Comparison of ENCODE assay signal across 10 cellular contexts in the genomic region with DNA sequence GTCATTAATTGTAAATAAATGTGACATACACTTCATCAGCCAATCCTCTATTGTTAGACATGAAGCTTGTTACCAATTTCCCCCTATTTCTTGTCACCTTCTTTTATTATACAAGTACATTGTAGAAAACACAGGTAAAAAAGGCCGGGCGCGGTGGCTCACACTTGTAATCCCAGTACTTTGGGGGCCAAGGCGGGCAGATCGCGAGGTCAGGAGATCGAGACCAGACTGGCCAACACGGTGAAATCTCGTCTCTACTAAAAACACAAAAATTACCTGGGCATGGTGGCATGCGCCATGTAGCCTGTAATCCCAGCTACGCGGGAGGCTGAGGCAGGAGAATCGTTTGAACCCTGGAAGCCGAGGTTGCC. TPM values are rescaled to one million over a fixed set of nuclear protein-coding genes. Genes with fewer than 3 reads are reported as not detected.
DNase-seq lines count a peak whose midpoint lies in the region; ATAC-seq, FAIRE-seq and TF ChIP-seq lines count a peak whose summit lies in the region.
"Had no signal": no experiment of that assay in that cellular context is flagged by ENCODE, and none has a peak within 500 bp of the region (broad histone marks: within the 10 kb centered on the region; RNA-seq: fewer than 3 reads in every experiment).

No MANE protein-coding gene starts in this region.

- no peaks in the 10 kb centered on the region for H3K9me1 ChIP-seq in endothelial cell of umbilical vein (replicated peaks; ENCODE audit: control insufficient read depth, extremely low read depth, insufficient read depth, low read length)

- CTCF ChIA-PET in activated naive CD4-positive, alpha-beta T cell treated with anti-CD3 and anti-CD28 coated beads, Interleukin-2, amount 10 ng/mL, durations not matched to agents 7 days and 5 days (lab: Charles Lee): interaction anchor here (1.1 to 2.0 kb wide), 6 partner anchors 11 to 339 kb away, joined by 3 to 7 read pairs (median 5); no protein-coding TSS in a partner anchor
- CTCF ChIA-PET in OCI-LY7 (lab: Charles Lee; ENCODE audit: unreplicated experiment): no interaction called here
- CTCF ChIA-PET in endothelial cell of umbilical vein (lab: Charles Lee): interaction anchor here (1.3 to 1.9 kb wide), 2 partner anchors 66 to 137 kb away, joined by 6 to 7 read pairs; partner anchors contain the start of gene SCLY

- H3K27ac ChIP-seq in OCI-LY7 (ENCODE audit: low read depth, low read length, poor library complexity, severe bottlenecking): no peak overlapping the region
- H3K27ac ChIP-seq in endothelial cell of umbilical vein (ENCODE audit: insufficient read depth, low read depth, low read length): no peak overlapping the region
- H3K27ac ChIP-seq in thoracic aorta: peak overlapping the region; percentile 77 to 87

- H3K27me3 ChIP-seq in endothelial cell of umbilical vein (ENCODE audit: control insufficient read depth in 2 of 2, insufficient read depth in 2 of 2, low read length in 2 of 2): no peaks in the 10 kb centered on the region
- H3K27me3 ChIP-seq in thoracic aorta (replicated peaks; ENCODE audit: insufficient read depth): no peaks in the 10 kb centered on the region

- POLR2A ChIA-PET in OCI-LY7 (lab: Charles Lee): no interaction called here
- POLR2A ChIA-PET in endothelial cell of umbilical vein (lab: Charles Lee): no interaction called here

- dilution Hi-C loops in endothelial cell of umbilical vein (cut with MboI; ENCODE audit: extremely low pct_ligation_motif_present, low sequenced_read_pairs): no loop called here

- no peak for TF ChIP-seq POLR2A in endothelial cell of umbilical vein (IDR thresholded peaks at IDR 0.05; ENCODE audit: low read depth, low read length)

- H3K9me3 ChIP-seq in OCI-LY7 (ENCODE audit: low read length): no peaks in the 10 kb centered on the region
- H3K9me3 ChIP-seq in endothelial cell of umbilical vein (replicated peaks; ENCODE audit: control insufficient read depth, insufficient read depth, low read length): no peaks in the 10 kb centered on the region
- no peaks in the 10 kb centered on the region for H3K9me3 ChIP-seq in thoracic aorta

- BruUV-seq in OCI-LY7 (replicated peaks; lab: Mats Ljungman, UMichigan): no TSS peak
- BruUV-seq in endothelial cell of umbilical vein (replicated peaks; lab: Mats Ljungman, UMichigan): no TSS peak

- H2AFZ ChIP-seq in OCI-LY7 (ENCODE audit: low read length) (peak overlapping the region; percentile 57; the same call in 1 of the 2 replicates), endothelial cell of umbilical vein (ENCODE audit: low read depth, low read length) (peak overlapping the region; percentile 0)

- H3K4me1 ChIP-seq in OCI-LY7 (ENCODE audit: insufficient read depth, low read length, poor library complexity, severe bottlenecking) (peaks cover 9% of the 10 kb centered on the region), endothelial cell of umbilical vein (ENCODE audit: control insufficient read depth, extremely low read depth, insufficient read depth, low read length) (no peaks in the 10 kb centered on the region), thoracic aorta (ENCODE audit: control insufficient read depth in 1 of 2, low read depth in 2 of 2) (peaks cover 9 to 32% of the 10 kb centered on the region in 2 donors)

- no peaks in the 10 kb centered on the region for H3K36me3 ChIP-seq in OCI-LY7 (ENCODE audit: insufficient read depth, low read length)
- no peaks in the 10 kb centered on the region for H3K36me3 ChIP-seq in endothelial cell of umbilical vein (ENCODE audit: control insufficient read depth in 2 of 2, extremely low read depth in 1 of 2, insufficient read depth in 2 of 2, low read length in 2 of 2)
- H3K36me3 ChIP-seq in thoracic aorta: no peaks in the 10 kb centered on the region

- peaks cover 12% of the 10 kb centered on the region for H3K36me3 Mint-ChIP-seq in activated naive CD4-positive, alpha-beta T cell treated with anti-CD3 and anti-CD28 coated beads, Interleukin-2, amount 10 ng/mL, durations not matched to agents 7 days and 5 days

- TF ChIP-seq CTCF in OCI-LY7 (conservative IDR thresholded peaks at IDR 0.05; ENCODE audit: low read length): no peak
- TF ChIP-seq CTCF in endothelial cell of umbilical vein (IDR thresholded peaks at IDR 0.05; ENCODE audit: extremely low read depth in 1 of 2, insufficient read depth in 1 of 2, low read depth in 1 of 2, low read length in 2 of 2): no peak
- TF ChIP-seq CTCF in thoracic aorta (IDR thresholded peaks at IDR 0.05): no peak

- H4K20me1 ChIP-seq in OCI-LY7 (ENCODE audit: insufficient read depth, low read length): no peaks in the 10 kb centered on the region
- no peaks in the 10 kb centered on the region for H4K20me1 ChIP-seq in endothelial cell of umbilical vein (replicated peaks; ENCODE audit: control insufficient read depth, extremely low read depth, insufficient read depth, low read length)

- H3K79me2 ChIP-seq in OCI-LY7 (ENCODE audit: insufficient read depth, low read depth, low read length) (no peaks in the 10 kb centered on the region), endothelial cell of umbilical vein (ENCODE audit: control insufficient read depth, insufficient read depth, low read length) (no peaks in the 10 kb centered on the region)

- no peak overlapping the region for H3K9ac ChIP-seq in endothelial cell of umbilical vein (replicated peaks; ENCODE audit: extremely low read depth, insufficient read depth, low read length)

- no peaks in the 10 kb centered on the region for H3K9me2 ChIP-seq in OCI-LY7 (ENCODE audit: insufficient read depth, low read length)

- no peak for ATAC-seq in thoracic aorta (ENCODE audit: insufficient number of reproducible peaks, low FRiP score, low read depth)

- peak overlapping the region; percentile 38 for H3K4me3 Mint-ChIP-seq in activated naive CD4-positive, alpha-beta T cell treated with anti-CD3 and anti-CD28 coated beads, Interleukin-2, amount 10 ng/mL, durations not matched to agents 7 days and 5 days

- peaks cover 54% of the 10 kb centered on the region for H3K4me1 Mint-ChIP-seq in activated naive CD4-positive, alpha-beta T cell treated with anti-CD3 and anti-CD28 coated beads, Interleukin-2, amount 10 ng/mL, durations not matched to agents 7 days and 5 days

- intact Hi-C loops in OCI-LY7 (cut with micrococcal nuclease; ENCODE audit: unreplicated experiment) (loop anchor here (10.0 kb wide), 1 partner anchor 231 kb away; the partner anchor contains the start of gene ERFE), endothelial cell of umbilical vein (cut with micrococcal nuclease) (loop anchor here (10.0 kb wide), 2 partner anchors 181 to 341 kb away; partner anchors contain the start of gene ESPNL), head of caudate nucleus (cut with DNase I) (no loop called here)

- peaks cover 7% of the 10 kb centered on the region for H3K9me3 Mint-ChIP-seq in activated naive CD4-positive, alpha-beta T cell treated with anti-CD3 and anti-CD28 coated beads, Interleukin-2, amount 10 ng/mL, durations not matched to agents 7 days and 5 days

- H3K4me2 ChIP-seq in OCI-LY7 (ENCODE audit: low read length) (no peak overlapping the region), endothelial cell of umbilical vein (ENCODE audit: insufficient read depth, low read length) (no peak overlapping the region)

- H3K4me3 ChIP-seq in OCI-LY7 (ENCODE audit: low read depth, low read length, poor library complexity, severe bottlenecking) (no peak overlapping the region), endothelial cell of umbilical vein (replicated peaks in 1 of 3; ENCODE audit: insufficient read depth in 1 of 3, low read depth in 1 of 3, low read length in 3 of 3) (no peak overlapping the region), thoracic aorta (peak overlapping the region; percentile 68)

- FAIRE-seq in endothelial cell of umbilical vein (lab: Jason Lieb, UNC): no peak
- FAIRE-seq: urothelium cell line had no signal

- peaks cover 8% of the 10 kb centered on the region for H3K27me3 Mint-ChIP-seq in activated naive CD4-positive, alpha-beta T cell treated with anti-CD3 and anti-CD28 coated beads, Interleukin-2, amount 10 ng/mL, durations not matched to agents 7 days and 5 days

- peak overlapping the region; percentile 35 for H3K27ac Mint-ChIP-seq in activated naive CD4-positive, alpha-beta T cell treated with anti-CD3 and anti-CD28 coated beads, Interleukin-2, amount 10 ng/mL, durations not matched to agents 7 days and 5 days

- no peak for DNase-seq in activated naive CD4-positive, alpha-beta T cell treated with anti-CD3 and anti-CD28 coated beads, Interleukin-2, amount 10 ng/mL, durations not matched to agents 7 days and 5 days
- DNase-seq in activated naive CD4-positive, alpha-beta T cell treated with Interleukin-2 at 50 U/mL for 16 hours: no peak
- DNase-seq in OCI-LY7 (ENCODE audit: low spot score) (no peak), endothelial cell of umbilical vein (ENCODE audit: low read depth, low spot score) (no peak), thoracic aorta (ENCODE audit: low spot score) (no peak), NCI-H2107 (lab: John Stamatoyannopoulos, UW) (no peak), head of caudate nucleus (no peak), NOMO-1 treated with dmso at 0.1 percent for 144 hours (lab: John Stamatoyannopoulos, UW; ENCODE audit: unreplicated experiment) (no peak)
- DNase-seq: NCI-H2227 treated with DMSO at 0.1 percent for 48 hours had no signal

TF ChIP-seq in endothelial cell of umbilical vein, 7 proteins besides CTCF, POLR2A, EP300 and RAD21 (continues in another document):
- TF ChIP-seq FOS (IDR thresholded peaks at IDR 0.05; ENCODE audit: borderline replicate concordance, insufficient read depth, low read length): no peak
- TF ChIP-seq JUN (IDR thresholded peaks at IDR 0.05; ENCODE audit: borderline replicate concordance, insufficient read depth, insufficient read length, low read depth): no peak
- TF ChIP-seq MYC (IDR thresholded peaks at IDR 0.05; ENCODE audit: low read depth, low read length): no peak
- no peak for TF ChIP-seq GATA2 (IDR thresholded peaks at IDR 0.05; ENCODE audit: insufficient read depth, insufficient read length, low read depth, low read length)
- no peak for TF ChIP-seq EZH2 (IDR thresholded peaks at IDR 0.05; ENCODE audit: borderline replicate concordance, low read depth, low read length, severe bottlenecking)

RNA-seq across cellular contexts. Expression of gene UBE2F, which starts 42.7 kb away (rescaled TPM):
- total RNA-seq in OCI-LY7 (2014; rRNA removed; shearing (Covaris generic)): 18.1 and 19.9 TPM in 2 replicates
- total RNA-seq in OCI-LY7 (2022) (21.0 and 27.1 TPM in 2 replicates), endothelial cell of umbilical vein (42.3 and 47.4 TPM in 2 replicates), thoracic aorta (10 to 100 TPM; 51.9 to 69.3 TPM)
- polyA plus RNA-seq in endothelial cell of umbilical vein: 31.6 and 45.6 TPM in 2 replicates
- 52.3 and 57.1 TPM in 2 replicates for polyA plus RNA-seq in endothelial cell of umbilical vein (2011; cell fraction: cytosol; rRNA removed)
- polyA plus RNA-seq in endothelial cell of umbilical vein (2011; cell fraction: nucleus; rRNA removed): 21.3 and 25.7 TPM in 2 replicates
- 57.7 and 58.4 TPM in 2 replicates for polyA plus RNA-seq in endothelial cell of umbilical vein (2012)
- polyA minus RNA-seq in endothelial cell of umbilical vein: 12.1 and 18.9 TPM in 2 replicates
- 13.7 TPM for polyA minus RNA-seq in endothelial cell of umbilical vein (2011; cell fraction: cytosol; rRNA and poly(A)+ RNA removed)
- 13.8 and 13.9 TPM in 2 replicates for polyA minus RNA-seq in endothelial cell of umbilical vein (2011; cell fraction: nucleus; rRNA and poly(A)+ RNA removed)

Comparison
In these comparisons a context has a peak if more than half of its experiments do, and no peak if none do; other contexts are left out.
1. H3K27ac ChIP-seq: peak in thoracic aorta (2 of 2); none in OCI-LY7 (single experiment) and endothelial cell of umbilical vein (single experiment).